In the genomic region with DNA sequence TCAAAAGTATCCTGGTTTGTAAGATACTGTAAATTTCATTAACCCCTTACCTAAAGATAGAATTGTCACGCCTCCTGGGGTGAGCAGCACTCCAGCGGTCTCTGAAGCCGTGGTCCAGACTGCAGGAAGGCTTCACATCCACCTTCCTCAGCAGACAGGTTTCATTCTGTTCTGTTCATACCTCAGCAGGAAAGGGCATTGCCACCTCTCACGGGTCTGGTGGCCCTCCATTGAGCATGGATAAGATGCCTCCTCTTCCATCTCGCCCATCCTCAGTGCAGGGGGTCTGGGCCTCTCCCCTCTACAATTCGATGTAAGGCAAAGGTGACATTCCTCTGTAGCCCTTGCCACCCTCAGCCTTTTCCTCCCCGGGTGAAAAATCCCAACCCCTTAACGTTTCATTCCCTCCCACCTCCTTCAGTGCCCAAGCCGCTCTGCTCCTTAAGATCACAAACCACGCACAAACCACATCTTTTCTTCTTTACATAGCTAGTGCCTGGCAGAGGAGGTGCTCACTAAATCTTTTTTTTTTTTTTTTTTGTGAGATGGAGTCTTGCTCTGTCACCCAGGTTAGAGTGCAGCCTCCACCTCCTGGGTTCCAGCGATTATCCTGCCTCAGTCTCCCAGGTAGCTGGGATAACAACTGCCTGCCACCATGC, we compare ENCODE assay signal across 19 cellular contexts.
"Had no signal": no experiment of that assay in that cellular context is flagged by ENCODE, and none has a peak within 500 bp of the region (broad histone marks: within the 10 kb centered on the region; RNA-seq: fewer than 3 reads in every experiment).

No MANE protein-coding gene starts in this region.

- H3K4me3 Mint-ChIP-seq: endodermal cell, type B pancreatic cell had no signal

- H3K4me3 ChIP-seq: lung, sigmoid colon, skin epidermis, suprapubic skin, thyroid gland had no signal

- H3K27ac ChIP-seq: foreskin keratinocyte, neutrophil, sigmoid colon, skin epidermis, suprapubic skin, thyroid gland had no signal

- H3K27ac Mint-ChIP-seq: endodermal cell, type B pancreatic cell had no signal

- H3K9me3 Mint-ChIP-seq: endodermal cell, type B pancreatic cell had no signal

- H3K36me3 ChIP-seq: neutrophil, sigmoid colon, thyroid gland had no signal

- H3K4me1 ChIP-seq: foreskin keratinocyte, suprapubic skin had no signal

- DNase-seq: effector CD4-positive, alpha-beta T cell; endodermal cell; erythroblast; foreskin keratinocyte; head of caudate nucleus; hippocampal formation; left ventricle myocardium superior; mesenchymal stem cell; midbrain; sigmoid colon; stimulated activated CD4-positive, alpha-beta T cell treated with anti-CD3 and anti-CD28 coated beads, Interleukin-12 subunit alpha, Interleukin-12 subunit beta, amount 100 ng/mL, for 4 hours; stimulated activated naive CD8-positive, alpha-beta T cell treated with anti-CD3 and anti-CD28 coated beads, Interleukin-15, Interleukin-2, amounts not matched to agents 100 U/mL and 50 U/mL, for 24 hours; thyroid gland had no signal

- ATAC-seq: foreskin keratinocyte; left colon; left ventricle myocardium superior; stimulated activated naive CD8-positive, alpha-beta T cell treated with anti-CD3 and anti-CD28 coated beads, Interleukin-15, Interleukin-2, amounts not matched to agents 100 U/mL and 50 U/mL, for 24 hours had no signal

- H3K4me1 Mint-ChIP-seq: endodermal cell had no signal

- H3K9me3 ChIP-seq: neutrophil, sigmoid colon, suprapubic skin, thyroid gland had no signal

- H3K27me3 ChIP-seq: foreskin keratinocyte, neutrophil, sigmoid colon, suprapubic skin, thyroid gland had no signal
